1 cellular context compared by ENCODE assay signal in genomic region chr12:66169221-66170170, GRCh38.
TF ChIP-seq lines count a peak whose summit lies in the region.

Gene TMBIM4 (minus strand): TSS chr12:66169996. CDS start chr12:66169951, 45 bp downstream.

TF ChIP-seq in HepG2, 621 proteins besides CTCF, POLR2A, EP300 and RAD21 (continued from another document and continues in another):
- TF ChIP-seq TFE3 (CRISPR knock-in tag; IDR thresholded peaks at IDR 0.05): no peak; the same call in 1 of the 2 replicates
- peak; percentile 91; the same call in 1 of the 2 replicates for TF ChIP-seq ZNF761 (CRISPR knock-in tag; conservative IDR thresholded peaks at IDR 0.05)
- TF ChIP-seq ZNF143 (CRISPR knock-in tag; IDR thresholded peaks at IDR 0.05): peak; percentile 84
- TF ChIP-seq MLX (CRISPR knock-in tag; IDR thresholded peaks at IDR 0.05): no peak
- 0 out of 2 replicates have a peak, but pooled peaks have one; percentile 50 for TF ChIP-seq TP53 (CRISPR knock-in tag; conservative IDR thresholded peaks at IDR 0.05)
- no peak for TF ChIP-seq REXO4 (CRISPR knock-in tag; IDR thresholded peaks at IDR 0.05; ENCODE audit: borderline replicate concordance)
- no peak for TF ChIP-seq NCOA5 (CRISPR knock-in tag; IDR thresholded peaks at IDR 0.05)
- TF ChIP-seq ZNF564 (CRISPR knock-in tag; IDR thresholded peaks at IDR 0.05): no peak
- TF ChIP-seq ZNF629 (CRISPR knock-in tag; conservative IDR thresholded peaks at IDR 0.05): peak; percentile 54
- no peak for TF ChIP-seq FUBP1 (CRISPR knock-in tag; IDR thresholded peaks at IDR 0.05; ENCODE audit: borderline replicate concordance)
- TF ChIP-seq, protein P1, sequence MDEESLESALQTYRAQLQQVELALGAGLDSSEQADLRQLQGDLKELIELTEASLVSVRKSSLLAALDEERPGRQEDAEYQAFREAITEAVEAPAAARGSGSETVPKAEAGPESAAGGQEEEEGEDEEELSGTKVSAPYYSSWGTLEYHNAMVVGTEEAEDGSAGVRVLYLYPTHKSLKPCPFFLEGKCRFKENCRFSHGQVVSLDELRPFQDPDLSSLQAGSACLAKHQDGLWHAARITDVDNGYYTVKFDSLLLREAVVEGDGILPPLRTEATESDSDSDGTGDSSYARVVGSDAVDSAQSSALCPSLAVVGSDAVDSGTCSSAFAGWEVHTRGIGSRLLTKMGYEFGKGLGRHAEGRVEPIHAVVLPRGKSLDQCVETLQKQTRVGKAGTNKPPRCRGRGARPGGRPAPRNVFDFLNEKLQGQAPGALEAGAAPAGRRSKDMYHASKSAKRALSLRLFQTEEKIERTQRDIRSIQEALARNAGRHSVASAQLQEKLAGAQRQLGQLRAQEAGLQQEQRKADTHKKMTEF (CRISPR knock-in tag; IDR thresholded peaks at IDR 0.05): peak; percentile 68; the same call in 1 of the 2 replicates
- peak; percentile 93 for TF ChIP-seq ZNF639 (CRISPR knock-in tag; conservative IDR thresholded peaks at IDR 0.05)
- no peak; the same call in 1 of the 2 replicates for TF ChIP-seq STAG1 (CRISPR knock-in tag; IDR thresholded peaks at IDR 0.05)
- TF ChIP-seq NFKB2 (CRISPR knock-in tag; IDR thresholded peaks at IDR 0.05; ENCODE audit: borderline replicate concordance): peak; percentile 75; the same call in 1 of the 2 replicates
- peak; percentile 76; the same call in 1 of the 2 replicates for TF ChIP-seq ZNF703 (CRISPR knock-in tag; IDR thresholded peaks at IDR 0.05; ENCODE audit: borderline replicate concordance)
- peak; percentile 89 for TF ChIP-seq ZNF274 (CRISPR knock-in tag; IDR thresholded peaks at IDR 0.05)
- TF ChIP-seq, protein P2, sequence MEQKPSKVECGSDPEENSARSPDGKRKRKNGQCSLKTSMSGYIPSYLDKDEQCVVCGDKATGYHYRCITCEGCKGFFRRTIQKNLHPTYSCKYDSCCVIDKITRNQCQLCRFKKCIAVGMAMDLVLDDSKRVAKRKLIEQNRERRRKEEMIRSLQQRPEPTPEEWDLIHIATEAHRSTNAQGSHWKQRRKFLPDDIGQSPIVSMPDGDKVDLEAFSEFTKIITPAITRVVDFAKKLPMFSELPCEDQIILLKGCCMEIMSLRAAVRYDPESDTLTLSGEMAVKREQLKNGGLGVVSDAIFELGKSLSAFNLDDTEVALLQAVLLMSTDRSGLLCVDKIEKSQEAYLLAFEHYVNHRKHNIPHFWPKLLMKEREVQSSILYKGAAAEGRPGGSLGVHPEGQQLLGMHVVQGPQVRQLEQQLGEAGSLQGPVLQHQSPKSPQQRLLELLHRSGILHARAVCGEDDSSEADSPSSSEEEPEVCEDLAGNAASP (CRISPR knock-in tag; IDR thresholded peaks at IDR 0.05; ENCODE audit: borderline replicate concordance): peak; percentile 29; the same call in 1 of the 2 replicates
- TF ChIP-seq SETDB1 (CRISPR knock-in tag; IDR thresholded peaks at IDR 0.05; ENCODE audit: borderline replicate concordance): no peak
- TF ChIP-seq, protein P3, sequence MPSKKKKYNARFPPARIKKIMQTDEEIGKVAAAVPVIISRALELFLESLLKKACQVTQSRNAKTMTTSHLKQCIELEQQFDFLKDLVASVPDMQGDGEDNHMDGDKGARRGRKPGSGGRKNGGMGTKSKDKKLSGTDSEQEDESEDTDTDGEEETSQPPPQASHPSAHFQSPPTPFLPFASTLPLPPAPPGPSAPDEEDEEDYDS (CRISPR knock-in tag; IDR thresholded peaks at IDR 0.05): peak; percentile 41; the same call in 1 of the 2 replicates
- TF ChIP-seq PHF5A (CRISPR knock-in tag; IDR thresholded peaks at IDR 0.05; ENCODE audit: low read depth, unreplicated experiment): no peak
- TF ChIP-seq NFAT5 (CRISPR knock-in tag; IDR thresholded peaks at IDR 0.05): peak; percentile 25; the same call in 1 of the 2 replicates
- peak; percentile 93; the same call in 1 of the 2 replicates for TF ChIP-seq ZFP90 (CRISPR knock-in tag; IDR thresholded peaks at IDR 0.05; ENCODE audit: borderline replicate concordance)
- TF ChIP-seq FLYWCH1 (CRISPR knock-in tag; IDR thresholded peaks at IDR 0.05): no peak
- peak; percentile 78; the same call in 1 of the 2 replicates for TF ChIP-seq ZNF749 (CRISPR knock-in tag; IDR thresholded peaks at IDR 0.05; ENCODE audit: borderline replicate concordance)
- no peak for TF ChIP-seq NAIF1 (CRISPR knock-in tag; IDR thresholded peaks at IDR 0.05; ENCODE audit: borderline replicate concordance)
- TF ChIP-seq, protein P4, sequence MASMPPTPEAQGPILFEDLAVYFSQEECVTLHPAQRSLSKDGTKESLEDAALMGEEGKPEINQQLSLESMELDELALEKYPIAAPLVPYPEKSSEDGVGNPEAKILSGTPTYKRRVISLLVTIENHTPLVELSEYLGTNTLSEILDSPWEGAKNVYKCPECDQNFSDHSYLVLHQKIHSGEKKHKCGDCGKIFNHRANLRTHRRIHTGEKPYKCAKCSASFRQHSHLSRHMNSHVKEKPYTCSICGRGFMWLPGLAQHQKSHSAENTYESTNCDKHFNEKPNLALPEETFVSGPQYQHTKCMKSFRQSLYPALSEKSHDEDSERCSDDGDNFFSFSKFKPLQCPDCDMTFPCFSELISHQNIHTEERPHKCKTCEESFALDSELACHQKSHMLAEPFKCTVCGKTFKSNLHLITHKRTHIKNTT (CRISPR knock-in tag; IDR thresholded peaks at IDR 0.05): no peak
- peak; percentile 30; the same call in 1 of the 2 replicates for TF ChIP-seq HCFC1 (IDR thresholded peaks at IDR 0.05; ENCODE audit: low read depth, low read length)
- peak; percentile 56; the same call in 1 of the 2 replicates for TF ChIP-seq ATF7-NPFF (CRISPR knock-in tag; IDR thresholded peaks at IDR 0.05; ENCODE audit: low read depth)
- TF ChIP-seq DMAP1 (CRISPR knock-in tag; IDR thresholded peaks at IDR 0.05): peak; percentile 69
- TF ChIP-seq, protein P5, sequence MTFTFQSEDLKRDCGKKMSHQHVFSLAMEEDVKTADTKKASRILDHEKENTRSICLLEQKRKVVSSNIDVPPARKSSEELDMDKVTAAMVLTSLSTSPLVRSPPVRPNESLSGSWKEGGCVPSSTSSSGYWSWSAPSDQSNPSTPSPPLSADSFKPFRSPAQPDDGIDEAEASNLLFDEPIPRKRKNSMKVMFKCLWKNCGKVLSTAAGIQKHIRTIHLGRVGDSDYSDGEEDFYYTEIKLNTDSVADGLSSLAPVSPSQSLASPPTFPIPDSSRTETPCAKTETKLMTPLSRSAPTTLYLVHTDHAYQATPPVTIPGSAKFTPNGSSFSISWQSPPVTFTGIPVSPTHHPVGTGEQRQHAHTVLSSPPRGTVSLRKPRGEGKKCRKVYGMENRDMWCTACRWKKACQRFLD (CRISPR knock-in tag; IDR thresholded peaks at IDR 0.05; ENCODE audit: borderline replicate concordance): peak; percentile 84; the same call in 1 of the 2 replicates
- TF ChIP-seq, protein P6, sequence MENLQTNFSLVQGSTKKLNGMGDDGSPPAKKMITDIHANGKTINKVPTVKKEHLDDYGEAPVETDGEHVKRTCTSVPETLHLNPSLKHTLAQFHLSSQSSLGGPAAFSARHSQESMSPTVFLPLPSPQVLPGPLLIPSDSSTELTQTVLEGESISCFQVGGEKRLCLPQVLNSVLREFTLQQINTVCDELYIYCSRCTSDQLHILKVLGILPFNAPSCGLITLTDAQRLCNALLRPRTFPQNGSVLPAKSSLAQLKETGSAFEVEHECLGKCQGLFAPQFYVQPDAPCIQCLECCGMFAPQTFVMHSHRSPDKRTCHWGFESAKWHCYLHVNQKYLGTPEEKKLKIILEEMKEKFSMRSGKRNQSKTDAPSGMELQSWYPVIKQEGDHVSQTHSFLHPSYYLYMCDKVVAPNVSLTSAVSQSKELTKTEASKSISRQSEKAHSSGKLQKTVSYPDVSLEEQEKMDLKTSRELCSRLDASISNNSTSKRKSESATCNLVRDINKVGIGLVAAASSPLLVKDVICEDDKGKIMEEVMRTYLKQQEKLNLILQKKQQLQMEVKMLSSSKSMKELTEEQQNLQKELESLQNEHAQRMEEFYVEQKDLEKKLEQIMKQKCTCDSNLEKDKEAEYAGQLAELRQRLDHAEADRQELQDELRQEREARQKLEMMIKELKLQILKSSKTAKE (CRISPR knock-in tag; IDR thresholded peaks at IDR 0.05; ENCODE audit: borderline replicate concordance): 0 out of 2 replicates have a peak, but pooled peaks have one; percentile 27
- peak; percentile 40; the same call in 1 of the 2 replicates for TF ChIP-seq ZMYM3 (CRISPR knock-in tag; IDR thresholded peaks at IDR 0.05)
- TF ChIP-seq ZNF513 (CRISPR knock-in tag; conservative IDR thresholded peaks at IDR 0.05): no peak; the same call in 1 of the 2 replicates
